ENCODE assay signal across 13 cellular contexts in the genomic region with DNA sequence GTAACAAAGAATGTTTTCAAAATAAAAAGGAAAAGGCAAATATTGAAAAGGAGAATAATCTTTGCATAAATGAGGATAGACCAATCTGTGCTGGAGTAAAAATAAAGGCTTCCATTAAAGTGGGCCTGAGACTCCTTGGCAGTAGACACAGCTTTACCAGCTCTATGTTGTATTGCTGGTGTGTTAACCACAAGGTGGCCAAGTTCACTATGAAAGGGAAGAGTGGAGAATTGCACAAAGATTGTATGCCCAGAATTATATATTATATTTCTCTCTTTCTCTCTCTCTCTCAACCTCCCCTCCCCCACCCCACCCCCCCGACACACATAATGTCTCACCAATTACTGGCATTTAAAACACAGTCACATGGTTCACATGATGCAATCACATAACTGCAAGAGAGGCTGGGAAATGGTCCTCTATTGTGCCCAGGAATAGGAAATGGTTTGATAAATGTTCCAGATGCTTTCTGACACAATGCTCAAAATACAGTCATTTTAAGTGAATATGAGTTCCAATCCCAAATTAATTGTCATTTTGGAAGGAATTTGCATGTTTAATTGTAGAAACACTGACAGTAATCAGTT.
DNase-seq lines count a peak whose midpoint lies in the region; TF ChIP-seq lines count a peak whose summit lies in the region.
"Had no signal": no experiment of that assay in that cellular context is flagged by ENCODE, and none has a peak within 500 bp of the region (broad histone marks: within the 10 kb centered on the region; RNA-seq: fewer than 3 reads in every experiment).

No MANE protein-coding gene starts in this region.

- H3K4me3 ChIP-seq in BJ (ENCODE audit: low read depth, low read length) (no peak overlapping the region), foreskin fibroblast (ENCODE audit: low read depth in 1 of 2, low read length in 2 of 2) (no peak overlapping the region)
- H3K4me3 ChIP-seq: SJSA1, stomach had no signal

- CTCF ChIA-PET in BJ (lab: Yijun Ruan, JAX): interaction anchor here (0.6 kb wide), 1 partner anchor 439 kb away, joined by 3 read pairs; no protein-coding TSS in a partner anchor

- no peaks in the 10 kb centered on the region for H3K27me3 ChIP-seq in BJ (ENCODE audit: control insufficient read depth, insufficient read depth, low read length)
- H3K27me3 ChIP-seq: SJSA1, stomach had no signal

- TF ChIP-seq CTCF in BJ (IDR thresholded peaks at IDR 0.05; ENCODE audit: insufficient read depth, low read depth, low read length): 0 out of 2 replicates have a peak, but pooled peaks have one; percentile 6
- TF ChIP-seq CTCF in foreskin fibroblast (IDR thresholded peaks at IDR 0.05; ENCODE audit: low read depth, low read length): peak; percentile 4

- DNase-seq in BJ (ENCODE audit: low read depth) (no peak), HT-29 (ENCODE audit: low spot score) (peak; percentile 5), SW480 (ENCODE audit: low spot score) (peak; percentile 7), foreskin fibroblast (peak in 1 of 2 donors; percentile 3), epidermal melanocyte (ENCODE audit: insufficient read length, low spot score) (no peak), GM19240 (ENCODE audit: insufficient read length, low spot score) (no peak), cerebellar cortex (ENCODE audit: low spot score) (no peak)
- DNase-seq in stimulated activated naive CD4-positive, alpha-beta T cell treated with Interleukin-2 at 50 U/mL for 16 hours (lab: John Stamatoyannopoulos, UW): no peak
- DNase-seq: GDM1, NCI-H1105 treated with DMSO at 0.1 percent for 48 hours, NCI-H526, stomach had no signal

- H3K36me3 ChIP-seq in BJ (ENCODE audit: control insufficient read depth, insufficient read depth, low read length): no peaks in the 10 kb centered on the region
- H3K36me3 ChIP-seq: SJSA1, stomach had no signal

- POLR2A ChIA-PET in BJ (lab: Charles Lee): no interaction called here

Comparison
In these comparisons a context has a peak if more than half of its experiments do, and no peak if none do; other contexts are left out.
1. DNase-seq: peak in HT-29 (single experiment) and SW480 (single experiment); none in BJ (single experiment), epidermal melanocyte (single experiment), GM19240 (single experiment), stimulated activated naive CD4-positive, alpha-beta T cell treated with Interleukin-2 at 50 U/mL for 16 hours (single experiment) and cerebellar cortex (single experiment).